18 cellular contexts compared by ENCODE assay signal in the genomic region with DNA sequence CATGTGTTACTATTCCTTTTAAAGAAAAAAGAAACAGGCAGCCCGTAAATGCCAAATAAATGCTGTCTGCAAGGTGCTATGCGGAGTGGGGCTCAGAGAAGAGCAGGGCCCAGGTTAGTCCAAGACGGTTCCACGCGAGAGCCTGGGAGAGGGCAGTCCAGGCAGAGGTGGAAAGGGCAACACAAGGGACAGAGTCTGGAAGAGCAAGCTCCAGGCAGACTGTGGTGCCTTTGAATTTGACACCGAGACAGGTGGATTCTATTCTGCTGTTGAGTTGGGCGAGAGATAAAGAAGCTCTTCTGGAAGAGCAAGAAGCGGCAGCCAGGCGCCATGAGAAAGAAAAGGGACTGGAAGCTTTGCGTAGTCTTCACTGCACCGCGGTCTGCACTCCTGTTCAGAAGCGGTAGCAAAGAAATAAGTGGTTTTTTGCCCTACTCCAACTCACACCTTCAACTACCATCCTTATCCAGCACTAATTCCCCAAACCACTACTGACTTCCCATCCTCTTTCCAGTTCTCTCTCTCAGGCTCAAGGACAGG. TPM values are rescaled to one million over a fixed set of nuclear protein-coding genes. Genes with fewer than 3 reads are reported as not detected.
DNase-seq lines count a peak whose midpoint lies in the region; ATAC-seq and TF ChIP-seq lines count a peak whose summit lies in the region.
"Had no signal": no experiment of that assay in that cellular context is flagged by ENCODE, and none has a peak within 500 bp of the region (broad histone marks: within the 10 kb centered on the region; RNA-seq: fewer than 3 reads in every experiment).

No MANE protein-coding gene starts in this region.

- peak overlapping the region; percentile 93 for H3K27ac ChIP-seq in KMS-11
- no peak overlapping the region for H3K27ac ChIP-seq in left lung
- H3K27ac ChIP-seq: stomach had no signal

- POLR2A ChIA-PET in activated naive CD8-positive, alpha-beta T cell treated with anti-CD3 and anti-CD28 coated beads, Interleukin-2, amount 10 ng/mL, durations not matched to agents 7 days and 5 days (lab: Charles Lee): interaction anchor here (0.6 to 3.0 kb wide), 7 partner anchors 9 to 53 kb away, joined by 3 to 21 read pairs (median 4); no protein-coding TSS in a partner anchor

- no peak for ATAC-seq in activated CD8-positive, alpha-beta memory T cell treated with anti-CD3 and anti-CD28 coated beads, Interleukin-2, amount 10 ng/mL, durations not matched to agents 7 days and 5 days
- no peak for ATAC-seq in activated naive CD8-positive, alpha-beta T cell treated with anti-CD3 and anti-CD28 coated beads, Interleukin-2, amount 10 ng/mL, durations not matched to agents 7 days and 5 days (ENCODE audit: low read depth)
- ATAC-seq in HG03196 (IDR thresholded peaks at IDR 0.05; ENCODE audit: unreplicated experiment): no peak
- no peak for ATAC-seq in left lung
- ATAC-seq: PC-3 had no signal

- H3K36me3 Mint-ChIP-seq in activated CD8-positive, alpha-beta memory T cell treated with anti-CD3 and anti-CD28 coated beads, Interleukin-2, amount 10 ng/mL, durations not matched to agents 7 days and 5 days: peaks cover 8% of the 10 kb centered on the region
- peaks cover 10% of the 10 kb centered on the region for H3K36me3 Mint-ChIP-seq in activated naive CD8-positive, alpha-beta T cell treated with anti-CD3 and anti-CD28 coated beads, Interleukin-2, amount 10 ng/mL, durations not matched to agents 7 days and 5 days
- H3K36me3 Mint-ChIP-seq in nephron progenitor cell (ENCODE audit: low read depth): no peaks in the 10 kb centered on the region

- H3K4me2 ChIP-seq in KMS-11: peak overlapping the region; percentile 93

- H3K4me1 ChIP-seq in KMS-11 (ENCODE audit: low read depth, poor library complexity, severe bottlenecking): peaks cover 93% of the 10 kb centered on the region
- peaks cover 28 to 95% of the 10 kb centered on the region in 2 donors for H3K4me1 ChIP-seq in left lung

- no peak overlapping the region for H3K4me3 ChIP-seq in KMS-11 (IDR thresholded peaks at IDR 0.05; ENCODE audit: insufficient read depth, low read depth, low read length)
- H3K4me3 ChIP-seq in left lung: no peak overlapping the region
- H3K4me3 ChIP-seq: stomach had no signal

- no peak for DNase-seq in activated CD8-positive, alpha-beta memory T cell treated with anti-CD3 and anti-CD28 coated beads, Interleukin-2, amount 10 ng/mL, durations not matched to agents 7 days and 5 days
- DNase-seq in activated CD8-positive, alpha-beta memory T cell treated with anti-CD3 and anti-CD28 coated beads for 24 hours: no peak
- DNase-seq in activated naive CD8-positive, alpha-beta T cell treated with anti-CD3 and anti-CD28 coated beads, Interleukin-2, amount 10 ng/mL, durations not matched to agents 7 days and 5 days: no peak
- DNase-seq in nephron progenitor cell (no peak), LoVo (ENCODE audit: low spot score) (no peak), left lung (no peak)
- DNase-seq: ACHN; activated CD4-positive, CD25-positive, alpha-beta regulatory T cell; activated effector memory CD4-positive, alpha-beta T cell treated with Interleukin-2 at 50 U/mL for 16 hours; foreskin fibroblast; mesenchymal stem cell; NCI-H187 treated with DMSO at 0.1 percent for 48 hours; NCI-H524 treated with DMSO at 0.1 percent for 48 hours; nucleus accumbens; PC-3; stomach had no signal

- peaks cover 78% of the 10 kb centered on the region for H3K4me1 Mint-ChIP-seq in activated CD8-positive, alpha-beta memory T cell treated with anti-CD3 and anti-CD28 coated beads, Interleukin-2, amount 10 ng/mL, durations not matched to agents 7 days and 5 days
- H3K4me1 Mint-ChIP-seq in activated naive CD8-positive, alpha-beta T cell treated with anti-CD3 and anti-CD28 coated beads, Interleukin-2, amount 10 ng/mL, durations not matched to agents 7 days and 5 days: peaks cover 70% of the 10 kb centered on the region
- H3K4me1 Mint-ChIP-seq in nephron progenitor cell: peaks cover 83% of the 10 kb centered on the region

- H3K4me3 Mint-ChIP-seq in activated CD8-positive, alpha-beta memory T cell treated with anti-CD3 and anti-CD28 coated beads, Interleukin-2, amount 10 ng/mL, durations not matched to agents 7 days and 5 days: no peak overlapping the region
- H3K4me3 Mint-ChIP-seq in activated naive CD8-positive, alpha-beta T cell treated with anti-CD3 and anti-CD28 coated beads, Interleukin-2, amount 10 ng/mL, durations not matched to agents 7 days and 5 days: peak overlapping the region; percentile 76
- H3K4me3 Mint-ChIP-seq in nephron progenitor cell: no peak overlapping the region

- H3K27me3 Mint-ChIP-seq in activated CD8-positive, alpha-beta memory T cell treated with anti-CD3 and anti-CD28 coated beads, Interleukin-2, amount 10 ng/mL, durations not matched to agents 7 days and 5 days: no peaks in the 10 kb centered on the region
- H3K27me3 Mint-ChIP-seq in activated naive CD8-positive, alpha-beta T cell treated with anti-CD3 and anti-CD28 coated beads, Interleukin-2, amount 10 ng/mL, durations not matched to agents 7 days and 5 days: no peaks in the 10 kb centered on the region
- H3K27me3 Mint-ChIP-seq in nephron progenitor cell (ENCODE audit: low read depth, poor library complexity): no peaks in the 10 kb centered on the region

- peak overlapping the region; percentile 86 for H3K27ac Mint-ChIP-seq in activated CD8-positive, alpha-beta memory T cell treated with anti-CD3 and anti-CD28 coated beads, Interleukin-2, amount 10 ng/mL, durations not matched to agents 7 days and 5 days
- peak overlapping the region; percentile 87 for H3K27ac Mint-ChIP-seq in activated naive CD8-positive, alpha-beta T cell treated with anti-CD3 and anti-CD28 coated beads, Interleukin-2, amount 10 ng/mL, durations not matched to agents 7 days and 5 days
- peak overlapping the region; percentile 76 for H3K27ac Mint-ChIP-seq in nephron progenitor cell

- peaks cover 98% of the 10 kb centered on the region for H3K79me2 ChIP-seq in KMS-11 (ENCODE audit: insufficient read depth, low read depth)

- H3K9ac ChIP-seq in KMS-11: peak overlapping the region; percentile 10; the same call in 1 of the 2 replicates

- H3K36me3 ChIP-seq in KMS-11 (ENCODE audit: insufficient read depth) (no peaks in the 10 kb centered on the region), left lung (peaks cover 0 to 15% of the 10 kb centered on the region in 2 donors)

- TF ChIP-seq CTCF in KMS-11 (conservative IDR thresholded peaks at IDR 0.05; ENCODE audit: low read depth, low read length) (no peak), nephron progenitor cell (IDR thresholded peaks at IDR 0.05) (no peak), left lung (IDR thresholded peaks at IDR 0.05) (no peak)

- no peaks in the 10 kb centered on the region for H3K27me3 ChIP-seq in KMS-11 (ENCODE audit: insufficient read depth, low read depth)
- no peaks in the 10 kb centered on the region for H3K27me3 ChIP-seq in left lung
- H3K27me3 ChIP-seq: stomach had no signal

- H4K20me1 ChIP-seq in KMS-11 (ENCODE audit: insufficient read depth): 0 out of 2 replicates have a peak, but pooled peaks cover 7% of the 10 kb centered on the region

- intact Hi-C loops in left lung (cut with DNase I): no loop called here

- H3K9me3 ChIP-seq in left lung: no peaks in the 10 kb centered on the region
- H3K9me3 ChIP-seq: stomach had no signal

- CTCF ChIA-PET in activated CD8-positive, alpha-beta memory T cell treated with anti-CD3 and anti-CD28 coated beads, Interleukin-2, amount 10 ng/mL, durations not matched to agents 7 days and 5 days (lab: Charles Lee): interaction anchor here (0.6 to 4.2 kb wide), 9 partner anchors 9 to 459 kb away, joined by 3 to 22 read pairs (median 3); no protein-coding TSS in a partner anchor

- H3K9me3 Mint-ChIP-seq in activated CD8-positive, alpha-beta memory T cell treated with anti-CD3 and anti-CD28 coated beads, Interleukin-2, amount 10 ng/mL, durations not matched to agents 7 days and 5 days (ENCODE audit: low read depth): no peaks in the 10 kb centered on the region
- H3K9me3 Mint-ChIP-seq in activated naive CD8-positive, alpha-beta T cell treated with anti-CD3 and anti-CD28 coated beads, Interleukin-2, amount 10 ng/mL, durations not matched to agents 7 days and 5 days: no peaks in the 10 kb centered on the region
- no peaks in the 10 kb centered on the region for H3K9me3 Mint-ChIP-seq in nephron progenitor cell

- H2AFZ ChIP-seq in KMS-11 (ENCODE audit: low read depth): no peak overlapping the region

RNA-seq across cellular contexts. Expression of a gene that starts 55.5 kb away (rescaled TPM):
- total RNA-seq in activated CD8-positive, alpha-beta memory T cell treated with anti-CD3 and anti-CD28 coated beads, Interleukin-2, amount 10 ng/mL, durations not matched to agents 7 days and 5 days: 100 to 1,000 TPM; 151 to 156 TPM
- total RNA-seq in activated naive CD8-positive, alpha-beta T cell treated with anti-CD3 and anti-CD28 coated beads, Interleukin-2, amount 10 ng/mL, durations not matched to agents 7 days and 5 days: 100 to 1,000 TPM; 180 to 200 TPM
- 10 to 100 TPM; 65.1 to 96.1 TPM for total RNA-seq in left lung
